ENCODE assay signal across 12 cellular contexts in the genomic region with DNA sequence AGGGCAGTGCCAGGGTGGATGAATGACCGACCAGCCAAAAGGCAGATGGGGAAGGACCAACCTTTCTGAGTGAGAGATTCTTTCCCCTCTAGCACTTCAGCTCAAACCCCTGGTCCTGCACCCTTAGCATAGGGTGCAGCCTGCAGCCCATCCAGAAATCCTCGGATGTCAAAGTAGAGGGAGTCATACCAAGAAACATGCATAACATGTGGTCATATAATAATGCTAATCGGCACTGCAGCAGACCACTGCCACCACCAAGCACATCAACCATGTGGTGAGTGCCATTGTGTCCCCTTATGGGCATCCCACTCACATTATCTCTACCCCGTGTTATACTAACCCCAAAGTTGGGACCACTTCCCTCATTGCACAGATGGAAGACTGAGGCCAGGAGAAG. TPM values are rescaled to one million over a fixed set of nuclear protein-coding genes. Genes with fewer than 3 reads are reported as not detected.
DNase-seq lines count a peak whose midpoint lies in the region; ATAC-seq and TF ChIP-seq lines count a peak whose summit lies in the region.
"Had no signal": no experiment of that assay in that cellular context is flagged by ENCODE, and none has a peak within 500 bp of the region (broad histone marks: within the 10 kb centered on the region; RNA-seq: fewer than 3 reads in every experiment).

No MANE protein-coding gene starts in this region.

- H3K79me2 ChIP-seq in fibroblast of lung (ENCODE audit: control insufficient read depth, insufficient read depth, low read length): peaks cover 7% of the 10 kb centered on the region
- peaks cover 1% of the 10 kb centered on the region for H3K79me2 ChIP-seq in trophoblast cell (ENCODE audit: control insufficient read depth, insufficient read depth, low read length, poor library complexity)

- DNase-seq in SJCRH30 (no peak), fibroblast of lung (ENCODE audit: low read depth in 2 of 2) (no peak), trophoblast cell (peak in 1 of 2 donors; percentile 70), COLO668 (lab: John Stamatoyannopoulos, UW; ENCODE audit: unreplicated experiment) (no peak), GM13976 (ENCODE audit: low spot score) (no peak)
- DNase-seq: activated CD4-positive, alpha-beta T cell treated with anti-CD3 and anti-CD28 coated beads, Interleukin-2, amount 50 U/mL, for 48 hours; NCI-H748 treated with DMSO at 0.1 percent for 48 hours had no signal

- no peak overlapping the region for H3K23ac ChIP-seq in trophoblast cell (ENCODE audit: low read length)

- no peak overlapping the region for H2BK5ac ChIP-seq in trophoblast cell (ENCODE audit: low read depth, low read length, poor library complexity)

- H3K4me1 ChIP-seq in SJCRH30 (peaks cover 79% of the 10 kb centered on the region), fibroblast of lung (ENCODE audit: control insufficient read depth, extremely low read depth, insufficient read depth, low read length) (peaks cover 29% of the 10 kb centered on the region), trophoblast cell (ENCODE audit: control insufficient read depth in 1 of 2, insufficient read depth in 2 of 2, low read length in 2 of 2) (peaks cover 46 to 53% of the 10 kb centered on the region in 2 experiments)

- peak overlapping the region; percentile 61 for H2BK120ac ChIP-seq in trophoblast cell (ENCODE audit: insufficient read depth, low read length, poor library complexity)

- H3K18ac ChIP-seq in trophoblast cell (ENCODE audit: low read length): no peak overlapping the region

- no peak overlapping the region for H2AFZ ChIP-seq in fibroblast of lung (ENCODE audit: low read length)
- no peak overlapping the region for H2AFZ ChIP-seq in trophoblast cell (ENCODE audit: insufficient read depth, low read length, poor library complexity)

- H3K4me3 ChIP-seq in SJCRH30 (no peak overlapping the region), fibroblast of lung (replicated peaks in 1 of 4; ENCODE audit: control extremely low read depth in 1 of 4, insufficient read depth in 1 of 4, low read depth in 3 of 4, low read length in 4 of 4) (no peak overlapping the region), trophoblast cell (ENCODE audit: low read depth, low read length) (no peak overlapping the region)
- H3K4me3 ChIP-seq: mucosa of descending colon had no signal

- no peak for TF ChIP-seq CTCF in 22Rv1 (IDR thresholded peaks at IDR 0.05)
- no peak for TF ChIP-seq CTCF in fibroblast of lung (conservative IDR thresholded peaks at IDR 0.05 in 1 of 2, IDR thresholded peaks at IDR 0.05 in 1 of 2; ENCODE audit: low read depth in 1 of 2, low read length in 2 of 2)
- no peak for TF ChIP-seq CTCF in GM13976 (IDR thresholded peaks at IDR 0.05; ENCODE audit: borderline replicate concordance, control extremely low read depth, extremely low read depth, insufficient read depth, missing control alignments)

- peak overlapping the region; percentile 1 for H2AK5ac ChIP-seq in trophoblast cell (ENCODE audit: low read length)

- H3K4me2 ChIP-seq in fibroblast of lung (ENCODE audit: extremely low read depth, insufficient read depth, low read length) (peak overlapping the region; percentile 1), trophoblast cell (ENCODE audit: low read length) (peak overlapping the region; percentile 24)

- H4K20me1 ChIP-seq in fibroblast of lung (ENCODE audit: control insufficient read depth, extremely low read depth, insufficient read depth, low read length): no peaks in the 10 kb centered on the region

- peak overlapping the region; percentile 49 for H3K9ac ChIP-seq in fibroblast of lung (ENCODE audit: insufficient read depth, low read length)
- H3K9ac ChIP-seq in trophoblast cell (ENCODE audit: low read length): no peak overlapping the region

- H3K27ac ChIP-seq in 22Rv1: peak overlapping the region; percentile 44; the same call in 1 of the 2 replicates
- peak overlapping the region; percentile 95 for H3K27ac ChIP-seq in SJCRH30
- H3K27ac ChIP-seq in fibroblast of lung (ENCODE audit: insufficient read depth, low read length): peak overlapping the region; percentile 83
- H3K27ac ChIP-seq in trophoblast cell (ENCODE audit: low read depth, low read length): peak overlapping the region; percentile 72

- no peak overlapping the region for H3K14ac ChIP-seq in trophoblast cell (ENCODE audit: low read length)

- no CpG with 5 or more reads among the region's 4 CpGs for WGBS in trophoblast cell (ENCODE audit: extremely low coverage, insufficient coverage, insufficient read length)

- ATAC-seq in GM18870 (IDR thresholded peaks at IDR 0.05; ENCODE audit: unreplicated experiment) (no peak), GM21526 (IDR thresholded peaks at IDR 0.05; ENCODE audit: low FRiP score, unreplicated experiment) (no peak)
- ATAC-seq: activated naive CD4-positive, alpha-beta T cell treated with anti-CD3 and anti-CD28 coated beads, Interleukin-2, amount 50 U/mL, for 72 hours had no signal

- H3K4ac ChIP-seq in trophoblast cell (ENCODE audit: low read depth, low read length): no peak overlapping the region

- H3K36me3 ChIP-seq in SJCRH30 (peaks cover 70% of the 10 kb centered on the region), fibroblast of lung (ENCODE audit: control insufficient read depth, insufficient read depth, low read length) (peaks cover 4% of the 10 kb centered on the region), trophoblast cell (ENCODE audit: control insufficient read depth in 1 of 2, insufficient read depth in 2 of 2, low read length in 2 of 2) (no peaks in the 10 kb centered on the region)

- H4K91ac ChIP-seq in trophoblast cell (ENCODE audit: low read depth, low read length): peak overlapping the region; percentile 86

- H3K79me1 ChIP-seq in trophoblast cell (ENCODE audit: low read length): peaks cover 15% of the 10 kb centered on the region

- no peak overlapping the region for H4K12ac ChIP-seq in trophoblast cell (ENCODE audit: low read depth, low read length)

- H3K9me3 ChIP-seq in SJCRH30 (replicated peaks): no peaks in the 10 kb centered on the region
- H3K9me3 ChIP-seq in fibroblast of lung (ENCODE audit: control insufficient read depth, insufficient read depth, low read depth, low read length): no peaks in the 10 kb centered on the region
- no peaks in the 10 kb centered on the region for H3K9me3 ChIP-seq in trophoblast cell (ENCODE audit: insufficient read depth, low read depth, low read length)
- H3K9me3 ChIP-seq: mucosa of descending colon had no signal

- in situ Hi-C loops in GM13976 (cut with MboI; ENCODE audit: low sequenced_read_pairs, unreplicated experiment): no loop called here

- H3K27me3 ChIP-seq in SJCRH30 (no peaks in the 10 kb centered on the region), fibroblast of lung (ENCODE audit: control insufficient read depth, insufficient read depth, low read length) (no peaks in the 10 kb centered on the region), trophoblast cell (ENCODE audit: insufficient read depth, low read length) (no peaks in the 10 kb centered on the region)

- no peak overlapping the region for H4K8ac ChIP-seq in trophoblast cell (ENCODE audit: low read depth, low read length)

- peak overlapping the region; percentile 46 for H2BK12ac ChIP-seq in trophoblast cell (ENCODE audit: low read length)

RNA-seq across cellular contexts. Expression of gene ATOH8, which starts 17.7 kb away (rescaled TPM):
- total RNA-seq in SJCRH30 (2014; rRNA removed; shearing (Covaris generic)): 98.9 and 107 TPM in 2 replicates
- total RNA-seq in fibroblast of lung: 19.0 and 19.2 TPM in 2 replicates
- 5.6 and 7.1 TPM in 2 replicates for polyA plus RNA-seq in fibroblast of lung
- 11.7 and 17.4 TPM in 2 replicates for polyA plus RNA-seq in fibroblast of lung (2012)
- polyA minus RNA-seq in fibroblast of lung (ENCODE audit: low replicate concordance): 12.8 and 15.6 TPM in 2 replicates
- 1.8 and 2.0 TPM in 2 replicates for polyA plus RNA-seq in trophoblast cell (2013)
- total RNA-seq: activated naive CD4-positive, alpha-beta T cell treated with anti-CD3 and anti-CD28 coated beads, Interleukin-2, amount 50 U/mL, for 72 hours had no signal

Comparison
In these comparisons a context has a peak if more than half of its experiments do, and no peak if none do; other contexts are left out.
1. H3K27ac ChIP-seq: peak in every context shown above with its lines; median percentile 95 in SJCRH30; 83 in fibroblast of lung; 72 in trophoblast cell; 44 in 22Rv1.